In the genomic region with DNA sequence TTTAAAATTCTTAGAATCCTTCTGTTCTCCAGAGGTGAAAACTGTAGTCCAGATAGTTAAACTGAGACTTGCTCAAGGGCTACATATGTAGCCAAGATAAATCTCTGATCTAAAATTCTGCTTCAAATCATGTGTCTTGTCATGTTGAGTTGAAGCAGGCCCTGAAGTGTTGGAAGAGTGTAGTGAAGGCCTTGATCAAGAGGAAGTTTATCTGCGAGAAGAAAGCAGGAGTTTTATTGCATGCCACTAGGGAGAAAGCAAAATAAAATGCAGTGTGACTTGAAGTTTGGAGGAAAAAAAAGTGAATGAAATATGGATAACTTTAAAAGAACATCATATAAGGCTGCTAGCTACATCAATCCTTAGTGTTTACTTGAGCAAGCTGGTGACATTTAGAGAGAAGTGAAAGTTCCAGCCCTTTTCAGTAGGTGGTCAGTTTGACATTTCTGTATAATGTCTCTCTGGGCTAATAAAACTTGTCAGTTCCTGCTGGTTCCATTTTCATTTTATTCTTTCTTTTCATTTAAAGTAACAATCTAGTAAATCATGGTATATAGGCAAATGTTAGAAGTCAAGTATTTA, we compare ENCODE assay signal across 31 cellular contexts.
"Had no signal": no experiment of that assay in that cellular context is flagged by ENCODE, and none has a peak within 500 bp of the region (broad histone marks: within the 10 kb centered on the region; RNA-seq: fewer than 3 reads in every experiment).

No MANE protein-coding gene starts in this region.

- H3K27me3 ChIP-seq: ascending aorta, cardiac muscle cell, Peyer's patch had no signal

- H3K27ac ChIP-seq: ascending aorta, cardiac muscle cell, KMS-11, Peyer's patch had no signal

- H3K9ac ChIP-seq: KMS-11 had no signal

- ATAC-seq: activated CD4-positive, alpha-beta T cell treated with anti-CD3 and anti-CD28 coated beads for 36 hours; activated CD4-positive, CD25-positive, alpha-beta regulatory T cell treated with anti-CD3 and anti-CD28 coated beads, Interleukin-2, amount 50 U/mL, for 24 hours; activated CD8-positive, alpha-beta memory T cell treated with anti-CD3 and anti-CD28 coated beads, Interleukin-2, amount 10 ng/mL, durations not matched to agents 7 days and 5 days; PC-3; WTC11 had no signal

- DNase-seq: activated CD4-positive, alpha-beta memory T cell treated with anti-CD3 and anti-CD28 coated beads, Interleukin-2, amount 10 ng/mL, durations not matched to agents 7 days and 5 days; activated CD4-positive, alpha-beta T cell treated with anti-CD3 and anti-CD28 coated beads for 36 hours; activated CD8-positive, alpha-beta memory T cell treated with anti-CD3 and anti-CD28 coated beads for 24 hours; activated CD8-positive, alpha-beta memory T cell treated with anti-CD3 and anti-CD28 coated beads, Interleukin-2, amount 10 ng/mL, durations not matched to agents 7 days and 5 days; activated CD8-positive, alpha-beta memory T cell treated with anti-CD3 and anti-CD28 coated beads, Interleukin-2, amount 50 U/mL, for 48 hours; activated effector memory CD4-positive, alpha-beta T cell treated with anti-CD3 and anti-CD28 coated beads, Interleukin-2, amount 50 U/mL, for 16 hours; activated naive CD4-positive, alpha-beta T cell; activated naive CD4-positive, alpha-beta T cell treated with anti-CD3 and anti-CD28 coated beads, Interleukin-2, amount 50 U/mL, for 16 hours; activated naive CD8-positive, alpha-beta T cell treated with anti-CD3 and anti-CD28 coated beads for 36 hours; activated T-cell treated with anti-CD3 and anti-CD28 coated beads, Interleukin-2, amount 50 U/mL, for 48 hours; amygdala; MM.1S; MV-4-11; NCI-H1092 treated with DMSO at 0.1 percent for 48 hours; NCI-H1417; NCI-H146; NCI-H187; NCI-H2029 treated with DMSO at 0.1 percent for 48 hours; NCI-H2171 treated with DMSO at 0.1 percent for 48 hours; NCI-H2227 treated with DMSO at 0.1 percent for 48 hours; NCI-H524; NK-92 treated with Interleukin-12 subunit alpha and Interleukin-12 subunit beta, amount 100 ng/mL, for 24 hours; PC-3; Peyer's patch; RPMI8226; SIG-M5 had no signal

- H3K4me3 ChIP-seq: ascending aorta, cardiac muscle cell, Peyer's patch had no signal

- H3K9me3 ChIP-seq: ascending aorta, Peyer's patch had no signal

- H3K4me1 ChIP-seq: ascending aorta, Peyer's patch had no signal

- H3K4me2 ChIP-seq: KMS-11 had no signal

- H3K36me3 ChIP-seq: ascending aorta, cardiac muscle cell, Peyer's patch had no signal
